8 cellular contexts compared by ENCODE assay signal in genomic region chr16:67514382-67514828, GRCh38. TPM values are rescaled to one million over a fixed set of nuclear protein-coding genes. Genes with fewer than 3 reads are reported as not detected.
DNase-seq lines count a peak whose midpoint lies in the region; ATAC-seq and TF ChIP-seq lines count a peak whose summit lies in the region.

No MANE protein-coding gene starts in this region.

- H3K27ac Mint-ChIP-seq in neural crest cell (ENCODE audit: unreplicated experiment), result no peak overlapping the region

- no peaks in the 10 kb centered on the region for H3K27me3 ChIP-seq in esophagus muscularis mucosa
- no peaks in the 10 kb centered on the region for H3K27me3 ChIP-seq in testis

- TF ChIP-seq EP300 in esophagus muscularis mucosa (IDR thresholded peaks at IDR 0.05), result no peak

- DNase-seq in AG04449 (ENCODE audit: low read depth, low spot score) (peak; percentile 42), OCI-M1 (lab: John Stamatoyannopoulos, UW) (peak; percentile 96), esophagus muscularis mucosa (ENCODE audit: extremely low spot score) (peak; percentile 95), neural crest cell (ENCODE audit: low read depth, low spot score) (peak; percentile 72), testis (peak; percentile 94)
- peak; percentile 71 for DNase-seq in activated CD8-positive, alpha-beta memory T cell treated with anti-CD3 and anti-CD28 coated beads, Interleukin-2, amount 50 U/mL, for 24 hours (ENCODE audit: extremely low read depth)

- TF ChIP-seq CTCF in AG04449 (IDR thresholded peaks at IDR 0.05; ENCODE audit: insufficient read depth, low read length, missing control alignments) (peak; percentile 56), esophagus muscularis mucosa (IDR thresholded peaks at IDR 0.05) (peak; percentile 51 to 70 (median 58)), neural crest cell (conservative IDR thresholded peaks at IDR 0.05) (peak; percentile 77), testis (IDR thresholded peaks at IDR 0.05) (peak; percentile 62 to 75 (median 71))

- no peak overlapping the region for H3K4me3 ChIP-seq in AG04449 (ENCODE audit: low read depth, low read length)
- H3K4me3 ChIP-seq in esophagus muscularis mucosa, result no peak overlapping the region
- no peak overlapping the region for H3K4me3 ChIP-seq in testis

- peaks cover 4% of the 10 kb centered on the region for H3K4me1 Mint-ChIP-seq in neural crest cell

- CTCF ChIA-PET in AG04449 (lab: Yijun Ruan, JAX), result interaction anchor here (0.6 to 25.0 kb wide), 29 partner anchors 8 to 562 kb away, joined by 3 to 661 read pairs (median 4); partner anchors contain the start of genes ACD, AGRP, ATP6V0D1 and C16orf86

- ATAC-seq in GM18505 (IDR thresholded peaks at IDR 0.05; ENCODE audit: unreplicated experiment), result peak; percentile 51
- ATAC-seq in HG03457 (IDR thresholded peaks at IDR 0.05; ENCODE audit: unreplicated experiment), result peak; percentile 38

- no peaks in the 10 kb centered on the region for H3K9me3 Mint-ChIP-seq in neural crest cell

- peaks cover 0 to 18% (median 4%) of the 10 kb centered on the region in 4 donors for H3K4me1 ChIP-seq in esophagus muscularis mucosa
- H3K4me1 ChIP-seq in testis, result no peaks in the 10 kb centered on the region

- H3K4me3 Mint-ChIP-seq in neural crest cell, result no peak overlapping the region

- H3K9me3 ChIP-seq in esophagus muscularis mucosa, result no peaks in the 10 kb centered on the region
- H3K9me3 ChIP-seq in testis, result no peaks in the 10 kb centered on the region

- intact Hi-C loops in esophagus muscularis mucosa (cut with DNase I), result no loop called here
- intact Hi-C loops in testis (cut with DNase I; ENCODE audit: low total_unique reads), result no loop called here

- POLR2A ChIA-PET in AG04449 (lab: Yijun Ruan, JAX), result no interaction called here

- no peaks in the 10 kb centered on the region for H3K36me3 Mint-ChIP-seq in neural crest cell (ENCODE audit: low read depth)

- 25% methylated on average over 8 of the region's 8 CpGs for WGBS in esophagus muscularis mucosa
- 24 to 25% methylated on average over 8 of the region's 8 CpGs for WGBS in testis, 2 donors

- H3K27ac ChIP-seq in esophagus muscularis mucosa (replicated peaks in 1 of 4) (no peak overlapping the region), testis (no peak overlapping the region)

- H3K36me3 ChIP-seq in esophagus muscularis mucosa (no peaks in the 10 kb centered on the region), testis (ENCODE audit: low read depth, missing control alignments) (no peaks in the 10 kb centered on the region)

- peaks cover 1% of the 10 kb centered on the region for H3K27me3 Mint-ChIP-seq in neural crest cell (ENCODE audit: low read depth)

- no peak for TF ChIP-seq POLR2A in GM18505 (IDR thresholded peaks at IDR 0.05; ENCODE audit: borderline replicate concordance, extremely low read depth, insufficient read depth, insufficient read length)
- no peak for TF ChIP-seq POLR2A in esophagus muscularis mucosa (IDR thresholded peaks at IDR 0.05; ENCODE audit: low read depth)
- no peak for TF ChIP-seq POLR2A in testis (IDR thresholded peaks at IDR 0.05)

RNA-seq across cellular contexts. Expression of gene RIPOR1, which starts 14.2 kb away (rescaled TPM):
- total RNA-seq in esophagus muscularis mucosa (100 to 1,000 TPM in 1 of 4 donors, 10 to 100 TPM in 3; 63.1 to 108 (median 68.4) TPM), neural crest cell (60.6 and 65.7 TPM in 2 replicates), testis (100 to 1,000 TPM in 1 of 2 donors, 10 to 100 TPM in 1; 79.4 to 109 TPM)
- polyA plus RNA-seq in testis (ENCODE audit: insufficient read depth, low read depth, low replicate concordance), result 36.1 TPM

RNA-seq across cellular contexts. Expression of gene AGRP, which starts 31.1 kb away (rescaled TPM):
- total RNA-seq in esophagus muscularis mucosa, result not detected
- total RNA-seq in neural crest cell, result not detected in 2 replicates
- 1 to 10 TPM; 1.2 to 1.7 TPM for total RNA-seq in testis
- polyA plus RNA-seq in testis (ENCODE audit: insufficient read depth, low read depth, low replicate concordance), result not detected

RNA-seq across cellular contexts. Expression of gene ATP6V0D1, which starts 33.4 kb away (rescaled TPM):
- total RNA-seq in esophagus muscularis mucosa (100 to 1,000 TPM; 103 to 131 (median 119) TPM), neural crest cell (54.7 and 55.4 TPM in 2 replicates), testis (100 to 1,000 TPM in 1 of 2 donors, 10 to 100 TPM in 1; 95.0 to 135 TPM)
- polyA plus RNA-seq in testis (ENCODE audit: insufficient read depth, low read depth, low replicate concordance), result 165 TPM

RNA-seq across cellular contexts. Expression of gene CTCF, which starts 47.9 kb away (rescaled TPM):
- 10 to 100 TPM; 27.5 to 46.3 (median 38.5) TPM for total RNA-seq in esophagus muscularis mucosa
- 78.8 and 79.8 TPM in 2 replicates for total RNA-seq in neural crest cell
- total RNA-seq in testis, result 10 to 100 TPM; 45.5 to 47.0 TPM
- 25.9 TPM for polyA plus RNA-seq in testis (ENCODE audit: insufficient read depth, low read depth, low replicate concordance)

Comparison
In these comparisons a context has a peak if more than half of its experiments do, and no peak if none do; other contexts are left out.
1. DNase-seq: peak in every context shown above with its lines; median percentile 96 in OCI-M1; 95 in esophagus muscularis mucosa; 94 in testis; 72 in neural crest cell; 71 in activated CD8-positive, alpha-beta memory T cell treated with anti-CD3 and anti-CD28 coated beads, Interleukin-2, amount 50 U/mL, for 24 hours; 42 in AG04449.